2 cellular contexts compared by ENCODE assay signal in genomic region chr9:130998596-130999264, GRCh38.
TF ChIP-seq lines count a peak whose summit lies in the region.

No MANE protein-coding gene starts in this region.

TF ChIP-seq in HepG2, 621 proteins besides CTCF, POLR2A, EP300 and RAD21 (continues in another document):
- TF ChIP-seq ZNF496 (CRISPR knock-in tag; IDR thresholded peaks at IDR 0.05; ENCODE audit: insufficient replicate concordance) (no peak), TSC22D2 (CRISPR knock-in tag; IDR thresholded peaks at IDR 0.05; ENCODE audit: borderline replicate concordance) (no peak), ZNF530 (CRISPR knock-in tag; IDR thresholded peaks at IDR 0.05; ENCODE audit: low read depth) (no peak), TEAD3 (CRISPR knock-in tag; optimal IDR thresholded peaks at IDR 0.05; ENCODE audit: borderline replicate concordance) (no peak), ZZZ3 (CRISPR knock-in tag; IDR thresholded peaks at IDR 0.05; ENCODE audit: borderline replicate concordance) (no peak), SIX1 (CRISPR knock-in tag; IDR thresholded peaks at IDR 0.05; ENCODE audit: borderline replicate concordance) (no peak), ZNF772 (CRISPR knock-in tag; IDR thresholded peaks at IDR 0.05) (no peak), ZNF451 (CRISPR knock-in tag; IDR thresholded peaks at IDR 0.05) (no peak), SALL1 (CRISPR knock-in tag; IDR thresholded peaks at IDR 0.05) (no peak), CEBPZ (IDR thresholded peaks at IDR 0.05; ENCODE audit: low read length) (no peak), FOXP4 (CRISPR knock-in tag; IDR thresholded peaks at IDR 0.05) (no peak), ZNF224 (CRISPR knock-in tag; IDR thresholded peaks at IDR 0.05) (no peak), IRX3 (CRISPR knock-in tag; IDR thresholded peaks at IDR 0.05; ENCODE audit: borderline replicate concordance, low read depth) (no peak), TP53 (CRISPR knock-in tag; conservative IDR thresholded peaks at IDR 0.05) (no peak), ZNF142 (CRISPR knock-in tag; IDR thresholded peaks at IDR 0.05) (no peak), MAFK (conservative IDR thresholded peaks at IDR 0.05 in 1 of 2, IDR thresholded peaks at IDR 0.05 in 1 of 2; ENCODE audit: low read length in 2 of 2) (no peak), ZNF703 (CRISPR knock-in tag; IDR thresholded peaks at IDR 0.05; ENCODE audit: borderline replicate concordance) (no peak)

TF ChIP-seq in GM12878, 131 proteins besides CTCF, POLR2A, EP300 and RAD21:
- TF ChIP-seq SREBF1 (IDR thresholded peaks at IDR 0.05; ENCODE audit: low read length) (no peak), NFIC (IDR thresholded peaks at IDR 0.05; ENCODE audit: low read depth, low read length) (no peak), ZZZ3 (IDR thresholded peaks at IDR 0.05; ENCODE audit: control insufficient read depth, insufficient read length, low read depth) (no peak), ZNF24 (IDR thresholded peaks at IDR 0.05) (no peak), USF1 (IDR thresholded peaks at IDR 0.05; ENCODE audit: borderline replicate concordance, extremely low read length, insufficient read depth, low read depth, low read length) (no peak), PBX3 (IDR thresholded peaks at IDR 0.05; ENCODE audit: insufficient replicate concordance, low read depth, low read length) (no peak), NFXL1 (IDR thresholded peaks at IDR 0.05; ENCODE audit: borderline replicate concordance) (no peak), FOXM1 (IDR thresholded peaks at IDR 0.05; ENCODE audit: low read depth, low read length) (no peak)
